In the genomic region with DNA sequence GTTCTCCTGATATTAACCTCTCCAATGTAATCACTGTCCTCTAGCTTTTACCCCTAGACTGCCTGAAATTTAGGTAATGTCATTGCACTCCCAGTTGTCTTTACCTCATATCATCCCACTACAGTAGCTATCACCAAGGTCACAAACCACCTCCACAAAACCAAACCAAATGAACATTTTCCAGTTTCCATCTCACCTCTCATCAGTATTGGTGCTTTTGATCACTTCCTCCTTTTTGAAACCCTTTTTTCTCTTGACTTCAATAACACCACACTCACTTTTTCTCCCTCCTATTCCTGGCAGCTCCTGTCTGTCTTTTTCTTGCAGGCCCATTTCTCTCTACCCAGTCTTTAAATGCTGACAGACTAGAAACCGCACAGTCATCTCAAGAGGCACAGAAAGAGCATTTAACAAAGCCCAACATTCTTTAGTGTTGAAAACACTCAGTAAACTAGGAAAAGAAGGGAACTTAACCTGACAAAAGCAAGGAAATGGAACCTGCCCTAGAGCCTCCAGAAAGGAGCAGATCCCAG, we compare ENCODE assay signal across 24 cellular contexts.
"Had no signal": no experiment of that assay in that cellular context is flagged by ENCODE, and none has a peak within 500 bp of the region (broad histone marks: within the 10 kb centered on the region; RNA-seq: fewer than 3 reads in every experiment).

No MANE protein-coding gene starts in this region.

- H3K27ac Mint-ChIP-seq: activated CD4-positive, alpha-beta memory T cell treated with anti-CD3 and anti-CD28 coated beads for 36 hours; activated naive CD4-positive, alpha-beta T cell treated with anti-CD3 and anti-CD28 coated beads, Interleukin-2, amount 10 ng/mL, durations not matched to agents 7 days and 5 days; activated naive CD8-positive, alpha-beta T cell treated with anti-CD3 and anti-CD28 coated beads, Interleukin-2, amount 10 ng/mL, durations not matched to agents 7 days and 5 days; activated T-helper 1 cell treated with anti-CD3 and anti-CD28 coated beads, Interleukin-12 subunit alpha, Interleukin-12 subunit beta, Interleukin-2, Interleukin-4 antibody, amounts not matched to agents 30 ng/mL and 10 ng/mL and 1 ng/mL, durations not matched to agents 14 hours and 24 hours and 36 hours; naive thymus-derived CD8-positive, alpha-beta T cell had no signal

- DNase-seq: activated CD4-positive, alpha-beta memory T cell treated with anti-CD3 and anti-CD28 coated beads for 36 hours; activated CD4-positive, alpha-beta T cell treated with anti-CD3 and anti-CD28 coated beads for 48 hours; activated CD8-positive, alpha-beta memory T cell treated with anti-CD3 and anti-CD28 coated beads, Interleukin-2, amount 50 U/mL, for 4 hours; activated gamma-delta T cell; activated naive CD4-positive, alpha-beta T cell treated with anti-CD3 and anti-CD28 coated beads, Interleukin-2, amount 10 ng/mL, durations not matched to agents 7 days and 5 days; activated naive CD8-positive, alpha-beta T cell treated with anti-CD3 and anti-CD28 coated beads, Interleukin-2, amount 10 ng/mL, durations not matched to agents 7 days and 5 days; activated T-cell treated with anti-CD3 and anti-CD28 coated beads, Interleukin-2, amount 50 U/mL, for 1 hour; central memory CD4-positive, alpha-beta T cell; left lung; lower lobe of right lung; mesenchymal stem cell; naive thymus-derived CD8-positive, alpha-beta T cell; posterior cingulate gyrus; right cardiac atrium; spleen; stimulated activated naive CD8-positive, alpha-beta T cell treated with anti-CD3 and anti-CD28 coated beads, Interleukin-15, Interleukin-2, amounts not matched to agents 100 U/mL and 50 U/mL, for 24 hours; upper lobe of left lung; WERI-Rb-1 had no signal

- H3K9me3 Mint-ChIP-seq: activated CD4-positive, alpha-beta memory T cell treated with anti-CD3 and anti-CD28 coated beads for 36 hours; activated naive CD4-positive, alpha-beta T cell treated with anti-CD3 and anti-CD28 coated beads, Interleukin-2, amount 10 ng/mL, durations not matched to agents 7 days and 5 days; activated T-helper 1 cell treated with anti-CD3 and anti-CD28 coated beads, Interleukin-12 subunit alpha, Interleukin-12 subunit beta, Interleukin-2, Interleukin-4 antibody, amounts not matched to agents 30 ng/mL and 10 ng/mL and 1 ng/mL, durations not matched to agents 14 hours and 24 hours and 36 hours; naive thymus-derived CD8-positive, alpha-beta T cell had no signal

- H3K27ac ChIP-seq: ascending aorta, esophagus muscularis mucosa, left lung, lower lobe of right lung, spleen, upper lobe of left lung, WERI-Rb-1 had no signal

- H3K36me3 Mint-ChIP-seq: activated CD4-positive, alpha-beta memory T cell treated with anti-CD3 and anti-CD28 coated beads for 36 hours; activated naive CD4-positive, alpha-beta T cell treated with anti-CD3 and anti-CD28 coated beads, Interleukin-2, amount 10 ng/mL, durations not matched to agents 7 days and 5 days; activated naive CD8-positive, alpha-beta T cell treated with anti-CD3 and anti-CD28 coated beads, Interleukin-2, amount 10 ng/mL, durations not matched to agents 7 days and 5 days; naive thymus-derived CD8-positive, alpha-beta T cell had no signal

- H3K4me1 Mint-ChIP-seq: activated naive CD4-positive, alpha-beta T cell treated with anti-CD3 and anti-CD28 coated beads, Interleukin-2, amount 10 ng/mL, durations not matched to agents 7 days and 5 days; naive thymus-derived CD8-positive, alpha-beta T cell had no signal

- H3K9me3 ChIP-seq: ascending aorta, esophagus muscularis mucosa, left lung, lower lobe of right lung, spleen, upper lobe of left lung had no signal

- H3K4me1 ChIP-seq: esophagus muscularis mucosa, left lung, lower lobe of right lung, spleen, upper lobe of left lung had no signal

- ATAC-seq: activated CD4-positive, CD25-positive, alpha-beta regulatory T cell treated with anti-CD3 and anti-CD28 coated beads, Interleukin-2, amount 50 U/mL, for 24 hours; left lung; lower lobe of right lung; naive thymus-derived CD8-positive, alpha-beta T cell; right cardiac atrium; stimulated activated naive CD8-positive, alpha-beta T cell treated with anti-CD3 and anti-CD28 coated beads, Interleukin-15, Interleukin-2, amounts not matched to agents 100 U/mL and 50 U/mL, for 24 hours had no signal

- H3K27me3 ChIP-seq: ascending aorta, esophagus muscularis mucosa, left lung, spleen, upper lobe of left lung had no signal

- FAIRE-seq: frontal cortex, islet of Langerhans had no signal

- H3K4me3 ChIP-seq: ascending aorta, esophagus muscularis mucosa, left lung, lower lobe of right lung, spleen, upper lobe of left lung had no signal

- H3K4me3 Mint-ChIP-seq: activated CD4-positive, alpha-beta memory T cell treated with anti-CD3 and anti-CD28 coated beads for 36 hours; activated naive CD4-positive, alpha-beta T cell treated with anti-CD3 and anti-CD28 coated beads, Interleukin-2, amount 10 ng/mL, durations not matched to agents 7 days and 5 days; activated naive CD8-positive, alpha-beta T cell treated with anti-CD3 and anti-CD28 coated beads, Interleukin-2, amount 10 ng/mL, durations not matched to agents 7 days and 5 days; activated T-helper 1 cell treated with anti-CD3 and anti-CD28 coated beads, Interleukin-12 subunit alpha, Interleukin-12 subunit beta, Interleukin-2, Interleukin-4 antibody, amounts not matched to agents 30 ng/mL and 10 ng/mL and 1 ng/mL, durations not matched to agents 14 hours and 24 hours and 36 hours; naive thymus-derived CD8-positive, alpha-beta T cell had no signal

- H3K36me3 ChIP-seq: ascending aorta, esophagus muscularis mucosa, left lung, lower lobe of right lung, spleen, upper lobe of left lung, WERI-Rb-1 had no signal
